ENCODE assay signal across 8 cellular contexts in the genomic region with DNA sequence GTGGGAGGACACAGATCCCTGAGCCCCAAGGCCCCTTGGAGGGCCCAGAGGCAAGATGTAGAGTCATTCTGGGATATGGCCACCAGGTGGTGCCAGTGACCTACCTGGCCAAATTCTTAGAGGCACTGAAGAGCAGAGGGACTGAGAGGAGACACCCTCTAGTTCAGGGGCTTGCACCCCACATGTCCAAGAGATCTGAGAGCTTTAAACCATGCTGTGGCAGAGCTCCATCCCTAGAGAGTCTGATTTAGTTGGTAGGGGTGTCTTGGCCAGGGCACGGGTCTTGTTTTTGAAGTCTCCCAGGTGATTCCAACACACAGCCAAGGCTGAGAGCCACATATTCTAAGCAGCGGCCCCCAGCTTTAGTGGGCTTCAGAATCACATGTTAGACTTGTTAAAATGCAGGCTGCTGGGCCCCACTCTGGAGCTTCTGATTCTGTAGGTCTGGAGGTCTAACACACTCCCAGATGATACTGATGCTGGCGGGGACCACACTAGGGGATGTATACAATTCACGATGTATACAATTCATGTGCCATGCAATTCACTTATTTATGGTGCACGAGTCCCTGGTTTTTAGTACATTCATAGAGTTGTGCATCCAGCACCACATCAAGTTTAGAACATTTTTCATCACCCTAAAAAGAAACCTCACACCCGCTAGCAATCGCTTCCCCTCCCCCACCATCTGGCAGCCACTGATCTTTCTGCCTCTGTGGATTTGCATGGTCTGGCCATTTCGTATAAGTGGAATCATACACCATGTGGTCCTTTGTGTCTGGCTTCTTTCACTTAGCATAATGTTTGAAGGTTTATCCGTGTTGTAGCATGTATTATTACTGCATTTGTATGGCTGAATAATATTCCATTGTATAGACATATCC. TPM values are rescaled to one million over a fixed set of nuclear protein-coding genes. Genes with fewer than 3 reads are reported as not detected.
DNase-seq lines count a peak whose midpoint lies in the region; ATAC-seq and TF ChIP-seq lines count a peak whose summit lies in the region.

No MANE protein-coding gene starts in this region.

- no peak overlapping the region for H3K4me3 Mint-ChIP-seq in activated CD8-positive, alpha-beta T cell treated with anti-CD3 and anti-CD28 coated beads for 36 hours
- no peak overlapping the region for H3K4me3 Mint-ChIP-seq in effector memory CD8-positive, alpha-beta T cell

- ATAC-seq in activated CD8-positive, alpha-beta T cell treated with anti-CD3 and anti-CD28 coated beads for 36 hours = peak; percentile 96
- peak; percentile 90 for ATAC-seq in effector memory CD8-positive, alpha-beta T cell (replicated peaks)
- ATAC-seq in HG02938 (IDR thresholded peaks at IDR 0.05; ENCODE audit: unreplicated experiment) = no peak

- H3K27me3 Mint-ChIP-seq in activated CD8-positive, alpha-beta T cell treated with anti-CD3 and anti-CD28 coated beads for 36 hours = no peaks in the 10 kb centered on the region
- no peaks in the 10 kb centered on the region for H3K27me3 Mint-ChIP-seq in effector memory CD8-positive, alpha-beta T cell

- POLR2A ChIA-PET in activated CD8-positive, alpha-beta T cell treated with anti-CD3 and anti-CD28 coated beads for 36 hours (lab: Charles Lee) = interaction anchor here (0.6 kb wide), 1 partner anchor 85 kb away, joined by 3 read pairs; no protein-coding TSS in a partner anchor

- H3K36me3 Mint-ChIP-seq in activated CD8-positive, alpha-beta T cell treated with anti-CD3 and anti-CD28 coated beads for 36 hours (ENCODE audit: low read depth) = no peaks in the 10 kb centered on the region
- peaks cover 4% of the 10 kb centered on the region for H3K36me3 Mint-ChIP-seq in effector memory CD8-positive, alpha-beta T cell (ENCODE audit: insufficient read depth)

- DNase-seq in C1 segment of cervical spinal cord (lab: John Stamatoyannopoulos, UW) = peak in 11 of 14 donors; percentile 14 to 54 (median 21)
- DNase-seq in H4 (ENCODE audit: low spot score) = peak; percentile 41
- peak; percentile 49 for DNase-seq in NCI-H69 (lab: John Stamatoyannopoulos, UW)
- DNase-seq in activated CD8-positive, alpha-beta T cell treated with anti-CD3 and anti-CD28 coated beads for 36 hours = peak; percentile 87
- peak; percentile 71 to 83 (median 76) for DNase-seq in effector memory CD8-positive, alpha-beta T cell
- peak; percentile 60 for DNase-seq in midbrain (lab: John Stamatoyannopoulos, UW)
- DNase-seq in stimulated activated CD8-positive, alpha-beta memory T cell treated with anti-CD3 and anti-CD28 coated beads, Interleukin-7, amount 100 ng/mL, for 1 hour (ENCODE audit: low read depth in 2 of 2) = peak; percentile 65 to 66

- H3K4me1 Mint-ChIP-seq in activated CD8-positive, alpha-beta T cell treated with anti-CD3 and anti-CD28 coated beads for 36 hours (ENCODE audit: low read depth) = no peaks in the 10 kb centered on the region
- H3K4me1 Mint-ChIP-seq in effector memory CD8-positive, alpha-beta T cell (ENCODE audit: low read depth in 2 of 2) = peaks cover 5 to 6% of the 10 kb centered on the region in 2 donors

- peak; percentile 86 for TF ChIP-seq CTCF in activated CD8-positive, alpha-beta T cell treated with anti-CD3 and anti-CD28 coated beads for 36 hours (IDR thresholded peaks at IDR 0.05)

- CTCF ChIA-PET in activated CD8-positive, alpha-beta T cell treated with anti-CD3 and anti-CD28 coated beads for 36 hours (lab: Charles Lee) = interaction anchor here (0.7 to 6.0 kb wide), 25 partner anchors 9 to 331 kb away, joined by 3 to 83 read pairs (median 3); no protein-coding TSS in a partner anchor

- H3K9me3 Mint-ChIP-seq in activated CD8-positive, alpha-beta T cell treated with anti-CD3 and anti-CD28 coated beads for 36 hours = no peaks in the 10 kb centered on the region
- no peaks in the 10 kb centered on the region for H3K9me3 Mint-ChIP-seq in effector memory CD8-positive, alpha-beta T cell

- intact Hi-C loops in activated CD8-positive, alpha-beta T cell treated with anti-CD3 and anti-CD28 coated beads for 36 hours (cut with micrococcal nuclease) = loop anchor here (2.0 to 10.0 kb wide), 2 partner anchors 65 to 209 kb away; no protein-coding TSS in a partner anchor

- no peak overlapping the region for H3K27ac Mint-ChIP-seq in activated CD8-positive, alpha-beta T cell treated with anti-CD3 and anti-CD28 coated beads for 36 hours
- no peak overlapping the region for H3K27ac Mint-ChIP-seq in effector memory CD8-positive, alpha-beta T cell

RNA-seq across cellular contexts. Expression of a gene that starts 52.3 kb away (rescaled TPM):
- not detected in 2 replicates for total RNA-seq in H4 (2014; rRNA removed; shearing (Covaris generic))
- total RNA-seq in activated CD8-positive, alpha-beta T cell treated with anti-CD3 and anti-CD28 coated beads for 36 hours = 100 to 1,000 TPM; 107 to 113 TPM

Comparison
In these comparisons a context has a peak if more than half of its experiments do, and no peak if none do; other contexts are left out.
1. DNase-seq: peak in every context shown above with its lines; median percentile 87 in activated CD8-positive, alpha-beta T cell treated with anti-CD3 and anti-CD28 coated beads for 36 hours; 76 in effector memory CD8-positive, alpha-beta T cell; 66 in stimulated activated CD8-positive, alpha-beta memory T cell treated with anti-CD3 and anti-CD28 coated beads, Interleukin-7, amount 100 ng/mL, for 1 hour; 60 in midbrain; 49 in NCI-H69; 41 in H4; 21 in C1 segment of cervical spinal cord.
2. RNA of a gene that starts 52.3 kb away (total RNA-seq): 107 to 113 TPM in activated CD8-positive, alpha-beta T cell treated with anti-CD3 and anti-CD28 coated beads for 36 hours; not detected in H4; every median in the first group is over 100 times any median in the second.